Comparison of ENCODE assay signal across 8 cellular contexts in the genomic region with DNA sequence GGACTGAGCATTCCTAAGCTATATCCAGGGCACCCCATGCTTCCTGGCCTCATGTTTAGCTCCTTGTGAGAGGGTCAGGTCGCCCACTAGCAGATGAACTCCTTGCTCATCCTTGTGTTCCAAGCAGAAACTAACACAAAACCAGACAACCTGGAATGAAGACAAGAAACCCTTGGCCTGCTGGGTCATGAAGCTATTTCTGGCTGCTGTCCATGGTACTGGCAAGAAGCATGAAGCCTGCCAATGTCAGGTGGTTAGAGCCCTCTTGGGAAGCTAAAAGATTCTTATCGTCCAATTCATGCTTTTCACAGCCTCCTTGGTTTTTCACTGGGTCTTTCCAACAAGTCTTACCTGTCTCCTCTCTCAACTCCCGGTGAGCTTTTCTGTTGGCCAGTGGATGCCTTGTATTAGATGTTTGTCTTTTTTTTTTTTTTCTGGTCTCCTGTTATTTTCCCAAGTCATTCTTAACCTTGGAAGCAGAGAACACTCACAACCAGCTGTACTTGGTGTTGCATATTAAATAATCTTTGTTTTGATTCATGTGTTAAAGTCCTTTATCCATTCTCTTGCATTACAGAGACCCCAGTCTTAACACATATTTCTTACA.
DNase-seq lines count a peak whose midpoint lies in the region; ATAC-seq, FAIRE-seq and TF ChIP-seq lines count a peak whose summit lies in the region.
"Had no signal": no experiment of that assay in that cellular context is flagged by ENCODE, and none has a peak within 500 bp of the region (broad histone marks: within the 10 kb centered on the region; RNA-seq: fewer than 3 reads in every experiment).

No MANE protein-coding gene starts in this region.

- CTCF ChIA-PET in HCT116 (lab: Charles Lee) (interaction anchor here (1.1 kb wide), 1 partner anchor 39 kb away, joined by 7 read pairs; no protein-coding TSS in a partner anchor), PC-3 (lab: Charles Lee) (no interaction called here), endothelial cell of umbilical vein (lab: Charles Lee) (interaction anchor here (1.0 kb wide), 1 partner anchor 39 kb away, joined by 5 read pairs; no protein-coding TSS in a partner anchor)

- ATAC-seq in HCT116 = no peak
- ATAC-seq in PC-3 = no peak
- no peak for ATAC-seq in sciatic nerve
- no peak for ATAC-seq in T-helper 17 cell
- no peak for ATAC-seq in HG03280 (IDR thresholded peaks at IDR 0.05; ENCODE audit: unreplicated experiment)
- no peak for ATAC-seq in HG03342 (IDR thresholded peaks at IDR 0.05; ENCODE audit: unreplicated experiment)
- ATAC-seq: effector memory CD8-positive, alpha-beta T cell had no signal

- no peak overlapping the region for H3K27ac Mint-ChIP-seq in T-helper 17 cell
- H3K27ac Mint-ChIP-seq: effector memory CD8-positive, alpha-beta T cell had no signal

- H3K9me2 ChIP-seq in HCT116 (ENCODE audit: insufficient read depth) (no peaks in the 10 kb centered on the region), PC-3 (replicated peaks; ENCODE audit: low read length) (no peaks in the 10 kb centered on the region)

- H3K27ac ChIP-seq in HCT116 (ENCODE audit: low read depth, low read length) = no peak overlapping the region
- H3K27ac ChIP-seq in PC-3 (ENCODE audit: low read length) = no peak overlapping the region
- no peak overlapping the region for H3K27ac ChIP-seq in endothelial cell of umbilical vein (ENCODE audit: insufficient read depth, low read depth, low read length)

- POLR2A ChIA-PET in HCT116 (lab: Charles Lee) = no interaction called here
- POLR2A ChIA-PET in PC-3 (lab: Charles Lee; ENCODE audit: unreplicated experiment) = no interaction called here
- POLR2A ChIA-PET in endothelial cell of umbilical vein (lab: Charles Lee) = no interaction called here

- no peak overlapping the region for H3K4me2 ChIP-seq in HCT116 (ENCODE audit: low read length)
- H3K4me2 ChIP-seq in PC-3 (ENCODE audit: low read length) = no peak overlapping the region
- no peak overlapping the region for H3K4me2 ChIP-seq in endothelial cell of umbilical vein (ENCODE audit: insufficient read depth, low read length)

- no peaks in the 10 kb centered on the region for H3K9me1 ChIP-seq in endothelial cell of umbilical vein (replicated peaks; ENCODE audit: control insufficient read depth, extremely low read depth, insufficient read depth, low read length)

- FAIRE-seq in endothelial cell of umbilical vein (lab: Jason Lieb, UNC) = no peak

- H3K4me3 ChIP-seq in HCT116 (replicated peaks in 1 of 2; ENCODE audit: low read depth in 1 of 2, low read length in 2 of 2) (no peak overlapping the region), PC-3 (ENCODE audit: low read length) (no peak overlapping the region), endothelial cell of umbilical vein (replicated peaks in 1 of 3; ENCODE audit: insufficient read depth in 1 of 3, low read depth in 1 of 3, low read length in 3 of 3) (no peak overlapping the region)

- H3K79me2 ChIP-seq in HCT116 (ENCODE audit: insufficient read depth, low read length) (no peaks in the 10 kb centered on the region), PC-3 (ENCODE audit: low read length) (no peaks in the 10 kb centered on the region), endothelial cell of umbilical vein (ENCODE audit: control insufficient read depth, insufficient read depth, low read length) (no peaks in the 10 kb centered on the region)

- dilution Hi-C loops in endothelial cell of umbilical vein (cut with MboI; ENCODE audit: extremely low pct_ligation_motif_present, low sequenced_read_pairs) = no loop called here

- H3K27me3 Mint-ChIP-seq in T-helper 17 cell = peaks cover 35% of the 10 kb centered on the region

- peaks cover 2% of the 10 kb centered on the region for H3K36me3 Mint-ChIP-seq in T-helper 17 cell (ENCODE audit: low read depth)

- BruUV-seq in HCT116 (replicated peaks; lab: Mats Ljungman, UMichigan) (no TSS peak), PC-3 (replicated peaks; lab: Mats Ljungman, UMichigan) (no TSS peak), endothelial cell of umbilical vein (replicated peaks; lab: Mats Ljungman, UMichigan) (no TSS peak)

- H3K4me1 ChIP-seq in HCT116 (ENCODE audit: control insufficient read depth in 1 of 2, insufficient read depth in 2 of 2, low read length in 2 of 2) (no peaks in the 10 kb centered on the region), PC-3 (ENCODE audit: insufficient read depth, low read length) (0 out of 2 replicates have a peak, but pooled peaks cover 4% of the 10 kb centered on the region), endothelial cell of umbilical vein (ENCODE audit: control insufficient read depth, extremely low read depth, insufficient read depth, low read length) (no peaks in the 10 kb centered on the region)

- H4K20me1 ChIP-seq in HCT116 (ENCODE audit: insufficient read depth) = no peaks in the 10 kb centered on the region
- H4K20me1 ChIP-seq in PC-3 (ENCODE audit: low read length) = no peaks in the 10 kb centered on the region
- H4K20me1 ChIP-seq in endothelial cell of umbilical vein (replicated peaks; ENCODE audit: control insufficient read depth, extremely low read depth, insufficient read depth, low read length) = no peaks in the 10 kb centered on the region

- TF ChIP-seq CTCF in HCT116 (IDR thresholded peaks at IDR 0.05 in 2 of 3, conservative IDR thresholded peaks at IDR 0.05 in 1 of 3; ENCODE audit: borderline replicate concordance in 1 of 3, insufficient read depth in 1 of 3, low read depth in 2 of 3, low read length in 2 of 3) (no peak), PC-3 (conservative IDR thresholded peaks at IDR 0.05; ENCODE audit: low read depth, low read length) (no peak), endothelial cell of umbilical vein (IDR thresholded peaks at IDR 0.05; ENCODE audit: extremely low read depth in 1 of 2, insufficient read depth in 1 of 2, low read depth in 1 of 2, low read length in 2 of 2) (no peak)

- H3K9ac ChIP-seq in HCT116 (ENCODE audit: low read length) = no peak overlapping the region
- no peak overlapping the region for H3K9ac ChIP-seq in PC-3 (ENCODE audit: low read length)
- no peak overlapping the region for H3K9ac ChIP-seq in endothelial cell of umbilical vein (replicated peaks; ENCODE audit: extremely low read depth, insufficient read depth, low read length)

- intact Hi-C loops in HCT116 (cut with micrococcal nuclease) = no loop called here
- intact Hi-C loops in PC-3 (cut with micrococcal nuclease) = no loop called here
- intact Hi-C loops in endothelial cell of umbilical vein (cut with micrococcal nuclease) = no loop called here
- intact Hi-C loops in sciatic nerve (cut with DNase I) = no loop called here

- H3K9me3 ChIP-seq in HCT116 (ENCODE audit: control insufficient read depth in 1 of 2, insufficient read depth in 1 of 2, low read depth in 1 of 2, low read length in 2 of 2) (peaks cover 0 to 5% of the 10 kb centered on the region in 2 experiments; a peak in 1 of 4 replicates), PC-3 (ENCODE audit: low read length) (no peaks in the 10 kb centered on the region), endothelial cell of umbilical vein (replicated peaks; ENCODE audit: control insufficient read depth, insufficient read depth, low read length) (no peaks in the 10 kb centered on the region), T-helper 17 cell (ENCODE audit: control insufficient read depth, low read length, poor library complexity, severe bottlenecking) (no peaks in the 10 kb centered on the region)

- no peaks in the 10 kb centered on the region for H3F3A ChIP-seq in PC-3 (ENCODE audit: low read length, unreplicated experiment)

- H3K36me3 ChIP-seq in HCT116 (ENCODE audit: control insufficient read depth in 1 of 2, insufficient read depth in 2 of 2, low read length in 2 of 2) (no peaks in the 10 kb centered on the region), PC-3 (ENCODE audit: low read depth, low read length) (no peaks in the 10 kb centered on the region), endothelial cell of umbilical vein (ENCODE audit: control insufficient read depth in 2 of 2, extremely low read depth in 1 of 2, insufficient read depth in 2 of 2, low read length in 2 of 2) (no peaks in the 10 kb centered on the region)

- TF ChIP-seq POLR2A in HCT116 (IDR thresholded peaks at IDR 0.05; ENCODE audit: borderline replicate concordance, extremely low read depth, insufficient read depth, insufficient read length) (no peak), endothelial cell of umbilical vein (IDR thresholded peaks at IDR 0.05; ENCODE audit: low read depth, low read length) (no peak)

- TF ChIP-seq RAD21 in HCT116 (IDR thresholded peaks at IDR 0.05; ENCODE audit: low read depth) = no peak

- DNase-seq in HCT116 (ENCODE audit: low read depth, low spot score) (no peak), PC-3 (peak; percentile 75), endothelial cell of umbilical vein (ENCODE audit: low read depth, low spot score) (peak; percentile 28), sciatic nerve (ENCODE audit: low spot score) (peak; percentile 53), T-helper 17 cell (no peak)
- DNase-seq: effector memory CD8-positive, alpha-beta T cell had no signal

- H3K4me1 Mint-ChIP-seq in T-helper 17 cell = no peaks in the 10 kb centered on the region

- RAD21 ChIA-PET in HCT116 (lab: Charles Lee; ENCODE audit: low non-redundant PET in 1 of 2, low total read pairs in 2 of 2, uncharacterized antibody in 2 of 2, unreplicated experiment in 2 of 2) = no interaction called here

- H3K4me3 Mint-ChIP-seq in T-helper 17 cell = no peak overlapping the region
- H3K4me3 Mint-ChIP-seq: effector memory CD8-positive, alpha-beta T cell had no signal

- H3K27me3 ChIP-seq in HCT116 (ENCODE audit: insufficient read depth, low read length) (peaks cover 3% of the 10 kb centered on the region; the same call in 1 of the 2 replicates), PC-3 (ENCODE audit: low read length) (no peaks in the 10 kb centered on the region), endothelial cell of umbilical vein (ENCODE audit: control insufficient read depth in 2 of 2, insufficient read depth in 2 of 2, low read length in 2 of 2) (no peaks in the 10 kb centered on the region)

- H2AFZ ChIP-seq in HCT116 (ENCODE audit: low read depth, low read length, poor library complexity, severe bottlenecking) (no peak overlapping the region), PC-3 (ENCODE audit: low read length) (no peak overlapping the region), endothelial cell of umbilical vein (ENCODE audit: low read depth, low read length) (no peak overlapping the region)

TF ChIP-seq in endothelial cell of umbilical vein, 7 proteins besides CTCF, POLR2A, EP300 and RAD21 (continues in another document):
- TF ChIP-seq POLR2AphosphoS5 (IDR thresholded peaks at IDR 0.05; ENCODE audit: insufficient read depth, low read depth, low read length) (no peak), JUN (IDR thresholded peaks at IDR 0.05; ENCODE audit: borderline replicate concordance, insufficient read depth, insufficient read length, low read depth) (no peak), FOS (IDR thresholded peaks at IDR 0.05; ENCODE audit: borderline replicate concordance, insufficient read depth, low read length) (no peak), MYC (IDR thresholded peaks at IDR 0.05; ENCODE audit: low read depth, low read length) (no peak)
- TF ChIP-seq, protein P1, sequence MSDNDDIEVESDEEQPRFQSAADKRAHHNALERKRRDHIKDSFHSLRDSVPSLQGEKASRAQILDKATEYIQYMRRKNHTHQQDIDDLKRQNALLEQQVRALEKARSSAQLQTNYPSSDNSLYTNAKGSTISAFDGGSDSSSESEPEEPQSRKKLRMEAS (IDR thresholded peaks at IDR 0.05; ENCODE audit: insufficient read depth, insufficient read length) = no peak

Comparison
In these comparisons a context has a peak if more than half of its experiments do, and no peak if none do; other contexts are left out.
1. DNase-seq: peak in PC-3 (single experiment), endothelial cell of umbilical vein (single experiment) and sciatic nerve (single experiment); none in HCT116 (single experiment) and T-helper 17 cell (0 of 3).